Comparison of ENCODE assay signal across 7 cellular contexts in genomic region chr3:172378439-172378838, GRCh38.
"Had no signal": no experiment of that assay in that cellular context is flagged by ENCODE, and none has a peak within 500 bp of the region (broad histone marks: within the 10 kb centered on the region; RNA-seq: fewer than 3 reads in every experiment).

No MANE protein-coding gene starts in this region.

- H3K4me2 ChIP-seq: GM23338 had no signal

- H2AFZ ChIP-seq: GM23338 had no signal

- ATAC-seq: GM23338, HCT116, K562 had no signal

- H3K4me3 ChIP-seq: GM23338, HAP-1, K562 had no signal

- H3K9me3 ChIP-seq: HAP-1 had no signal

- H3K4me3 Mint-ChIP-seq: GM23338, HFFc6 had no signal

- DNase-seq: H7, HFFc6, KG1 had no signal

- H3K9me3 Mint-ChIP-seq: HFFc6 had no signal

- H3K27ac Mint-ChIP-seq: GM23338, HFFc6 had no signal

- H3K4me1 ChIP-seq: HAP-1 had no signal
